6 cellular contexts compared by ENCODE assay signal in genomic region chr4:184616168-184616567, GRCh38. TPM values are rescaled to one million over a fixed set of nuclear protein-coding genes. Genes with fewer than 3 reads are reported as not detected.
DNase-seq lines count a peak whose midpoint lies in the region; ATAC-seq, FAIRE-seq and TF ChIP-seq lines count a peak whose summit lies in the region.
"Not testable (repeated sequence)": the region's sequence is repeated elsewhere in the genome, so short reads cannot be mapped to it uniquely, and the experiment has no call there.

No MANE protein-coding gene starts in this region.

- peak overlapping the region; percentile 67; the same call in 1 of the 2 replicates for H3K4me2 ChIP-seq in GM23338
- H3K4me2 ChIP-seq in OCI-LY1 (ENCODE audit: low read length); K562 (ENCODE audit: insufficient read depth, low read length): not testable (repeated sequence)

- H3K36me3 Mint-ChIP-seq in GM23338 (ENCODE audit: low read depth) (peaks cover 65% of the 10 kb centered on the region), WTC11 (peaks cover 42% of the 10 kb centered on the region)

- not testable (repeated sequence) for H2AFZ ChIP-seq in GM23338; K562 (ENCODE audit: low read depth, low read length)
- peak overlapping the region; percentile 31; the same call in 1 of the 2 replicates for H2AFZ ChIP-seq in OCI-LY1 (ENCODE audit: low read length)

- H3K4me1 ChIP-seq in GM23338 (ENCODE audit: insufficient read depth) (peaks cover 26% of the 10 kb centered on the region), HUES64 (ENCODE audit: insufficient read depth, low read length) (peaks cover 16% of the 10 kb centered on the region), OCI-LY1 (ENCODE audit: insufficient read depth, low read length, severe bottlenecking) (peaks cover 28% of the 10 kb centered on the region), iPS-20b (ENCODE audit: insufficient read depth, low read length) (peaks cover 15% of the 10 kb centered on the region; the same call in 1 of the 2 replicates)
- not testable (repeated sequence) for H3K4me1 ChIP-seq in K562 (replicated peaks in 1 of 2; ENCODE audit: control insufficient read depth in 2 of 2, insufficient read depth in 2 of 2, low read length in 2 of 2)

- in situ Hi-C loops in K562 (cut with MboI) = not testable (repeated sequence)

- H3K36me3 ChIP-seq in GM23338 (ENCODE audit: insufficient read depth) = peaks cover 12% of the 10 kb centered on the region; the same call in 1 of the 2 replicates
- not testable (repeated sequence) for H3K36me3 ChIP-seq in HUES64 (ENCODE audit: insufficient read depth, low read length); OCI-LY1 (ENCODE audit: insufficient read depth, low read length); K562 (ENCODE audit: control insufficient read depth, insufficient read depth, low read length); iPS-20b (ENCODE audit: insufficient read depth, low read depth, low read length)

- WGBS in HUES64 = 79% methylated on average over 1 of the region's 2 CpGs
- WGBS in K562 (ENCODE audit: insufficient coverage, low coverage, missing lambda C conversion rate) = 4% methylated on average over 2 of the region's 2 CpGs

- H4K20me1 ChIP-seq in GM23338 (replicated peaks; ENCODE audit: insufficient read depth); OCI-LY1 (ENCODE audit: insufficient read depth, low read length); K562 (replicated peaks; ENCODE audit: control insufficient read depth, insufficient read depth, low read length): not testable (repeated sequence)

- DNase-seq in GM23338 (ENCODE audit: low spot score); WTC11 (ENCODE audit: low spot score); K562 (ENCODE audit: extremely low read depth in 1 of 4, low spot score in 3 of 4): not testable (repeated sequence)

- intact Hi-C loops in K562 (cut with micrococcal nuclease) = not testable (repeated sequence)

- ATAC-seq in GM23338, WTC11, K562: not testable (repeated sequence)

- FAIRE-seq in K562 (lab: Jason Lieb, UNC) = not testable (repeated sequence)

- H3K9me1 ChIP-seq in K562 (ENCODE audit: control insufficient read depth, insufficient read depth, low read length) = not testable (repeated sequence)

- not testable (repeated sequence) for H3K4me3 ChIP-seq in GM23338; HUES64 (ENCODE audit: low read length); OCI-LY1 (ENCODE audit: low read depth, low read length, poor library complexity, severe bottlenecking); K562
- H3K4me3 ChIP-seq in iPS-20b (ENCODE audit: low read length) = peak overlapping the region; percentile 54; the same call in 1 of the 2 replicates

- POLR2A ChIA-PET in WTC11 (lab: Charles Lee) = interaction anchor here (1.0 kb wide), 1 partner anchor 33 kb away, joined by 3 read pairs; the partner anchor contains the start of genes CASP3 and PRIMPOL
- POLR2A ChIA-PET in K562 (lab: Yijun Ruan, JAX) = not testable (repeated sequence)

- H3K9me2 ChIP-seq in GM23338 (ENCODE audit: insufficient read depth); OCI-LY1 (ENCODE audit: low read depth, low read length): not testable (repeated sequence)

- H3K9me3 ChIP-seq in HUES64 (ENCODE audit: insufficient read depth, low read depth, low read length) = peaks cover 21% of the 10 kb centered on the region
- not testable (repeated sequence) for H3K9me3 ChIP-seq in OCI-LY1 (ENCODE audit: low read length)
- H3K9me3 ChIP-seq in K562 (replicated peaks; ENCODE audit: control insufficient read depth, insufficient read depth, low read depth, low read length) = peaks cover 12% of the 10 kb centered on the region
- peaks cover 18% of the 10 kb centered on the region for H3K9me3 ChIP-seq in iPS-20b (ENCODE audit: insufficient read depth, low read depth, low read length)

- H3K4me1 Mint-ChIP-seq in GM23338 (peaks cover 20% of the 10 kb centered on the region), WTC11 (peaks cover 40% of the 10 kb centered on the region)

- not testable (repeated sequence) for H3K4me3 Mint-ChIP-seq in GM23338, WTC11

- H3K27ac Mint-ChIP-seq in GM23338 = not testable (repeated sequence)
- H3K27ac Mint-ChIP-seq in WTC11 = peak overlapping the region; percentile 87; the same call in 1 of the 2 replicates

- H3K27me3 ChIP-seq in GM23338 (ENCODE audit: insufficient read depth); HUES64 (ENCODE audit: insufficient read depth, low read length); OCI-LY1 (ENCODE audit: insufficient read depth, low read length); K562 (ENCODE audit: control insufficient read depth in 2 of 2, insufficient read depth in 2 of 2, low read length in 2 of 2); iPS-20b (ENCODE audit: insufficient read depth, low read length): not testable (repeated sequence)

- CTCF ChIA-PET in WTC11 (lab: Charles Lee); K562 (lab: Yijun Ruan, JAX; ENCODE audit: low intra/inter-chr PET ratio): not testable (repeated sequence)

- H3K79me2 ChIP-seq in GM23338 (replicated peaks; ENCODE audit: insufficient read depth); OCI-LY1 (ENCODE audit: insufficient read depth, low read length); K562 (ENCODE audit: control insufficient read depth, insufficient read depth, low read length): not testable (repeated sequence)

- not testable (repeated sequence) for H3F3A ChIP-seq in GM23338 (replicated peaks; ENCODE audit: low read depth); OCI-LY1 (ENCODE audit: insufficient read depth, low read length)

- H3K9me3 Mint-ChIP-seq in GM23338 (peaks cover 70% of the 10 kb centered on the region), WTC11 (peaks cover 50% of the 10 kb centered on the region)

- TF ChIP-seq RAD21 in K562 (CRISPR knock-in tag; conservative IDR thresholded peaks at IDR 0.05 in 1 of 2, IDR thresholded peaks at IDR 0.05 in 1 of 2) = not testable (repeated sequence)

- TF ChIP-seq CTCF in GM23338 (conservative IDR thresholded peaks at IDR 0.05; ENCODE audit: low read depth in 2 of 2); OCI-LY1 (IDR thresholded peaks at IDR 0.05; ENCODE audit: low read length); WTC11 (IDR thresholded peaks at IDR 0.05); K562 (IDR thresholded peaks at IDR 0.05 in 2 of 3, conservative IDR thresholded peaks at IDR 0.05 in 1 of 3; ENCODE audit: insufficient read depth in 2 of 3, low read depth in 1 of 3, low read length in 3 of 3): not testable (repeated sequence)

- H3K27me3 Mint-ChIP-seq in GM23338 (ENCODE audit: insufficient read depth, low read depth, poor library complexity); WTC11 (ENCODE audit: low read depth): not testable (repeated sequence)

- H3K27ac ChIP-seq in GM23338 (ENCODE audit: low read depth) (peak overlapping the region; percentile 92), HUES64 (ENCODE audit: low read depth, low read length) (peak overlapping the region; percentile 94; the same call in 1 of the 2 replicates), OCI-LY1 (ENCODE audit: low read depth, low read length, poor library complexity, severe bottlenecking) (peak overlapping the region; percentile 82), iPS-20b (ENCODE audit: low read length) (peak overlapping the region; percentile 62)
- H3K27ac ChIP-seq in K562 (ENCODE audit: extremely low read depth, low read depth, low read length) = not testable (repeated sequence)

- not testable (repeated sequence) for H3K9ac ChIP-seq in HUES64 (ENCODE audit: low read depth, low read length); K562 (ENCODE audit: insufficient read depth in 1 of 2, low read depth in 2 of 2, low read length in 2 of 2); iPS-20b (ENCODE audit: low read depth, low read length)
- H3K9ac ChIP-seq in OCI-LY1 (ENCODE audit: low read length) = peak overlapping the region; percentile 7; the same call in 1 of the 2 replicates

- not testable (repeated sequence) for TF ChIP-seq POLR2A in K562 (conservative IDR thresholded peaks at IDR 0.05)

- not testable (repeated sequence) for TF ChIP-seq EP300 in K562 (IDR thresholded peaks at IDR 0.05; ENCODE audit: low read length)

- not testable (repeated sequence) for BruUV-seq in K562 (replicated peaks; lab: Mats Ljungman, UMichigan)

RNA-seq across cellular contexts. Expression of gene CASP3, which starts 33.1 kb away (rescaled TPM):
- total RNA-seq in GM23338 (2014; rRNA removed; shearing (Covaris generic)) = 84.4 and 115 TPM in 2 replicates
- polyA plus RNA-seq in GM23338 (2016; fragmentation: Nextera tagmentation; extraction: Ambion mirVana) = 47.3 and 50.5 TPM in 2 replicates
- 72.4 TPM for polyA plus RNA-seq in HUES64 (2013, experiment 1 of 2)
- polyA plus RNA-seq in HUES64 (2013, experiment 2 of 2) = 65.6 TPM
- total RNA-seq in WTC11 (2021) = 54.2 to 78.9 TPM (median 63.2 TPM) in 3 replicates
- 3.0 and 10.7 TPM in 2 replicates for total RNA-seq in K562 (2011; cell fraction: chromatin; rRNA removed; ENCODE audit: low replicate concordance)
- total RNA-seq in K562 (2011; cell fraction: nucleolus; rRNA removed) = 3.0 and 3.9 TPM in 2 replicates
- total RNA-seq in K562 (2011; cell fraction: nucleoplasm; rRNA removed) = 5.9 and 10.9 TPM in 2 replicates
- 22.0 and 24.9 TPM in 2 replicates for total RNA-seq in K562 (2014; rRNA removed)
- total RNA-seq in K562 (2014; rRNA removed; fragmentation: Illumina TruSeq; extraction: Trizol) = 38.3 and 41.2 TPM in 2 replicates
- total RNA-seq in K562 (2015; rRNA removed; fragmentation: Illumina TruSeq; extraction: Trizol) = 37.9 and 40.1 TPM in 2 replicates
- 26.4 and 28.7 TPM in 2 replicates for total RNA-seq in K562 (2021)
- 32.8 and 38.6 TPM in 2 replicates for polyA plus RNA-seq in K562 (2011; rRNA removed)
- 6.6 and 15.4 TPM in 2 replicates for polyA plus RNA-seq in K562 (2011; cell fraction: cytosol; rRNA removed)
- 7.5 and 12.3 TPM in 2 replicates for polyA plus RNA-seq in K562 (2011; cell fraction: nucleus; rRNA removed)
- 25.0 and 26.4 TPM in 2 replicates for polyA plus RNA-seq in K562 (2012)
- 31.4 and 31.8 TPM in 2 replicates for polyA plus RNA-seq in K562 (2014; fragmentation: Illumina TruSeq; extraction: Trizol)
- 10 to 100 TPM; 17.6 to 39.3 TPM for polyA plus RNA-seq in K562 (2014; fragmentation: Nextera tagmentation; extraction: Ambion mirVana)
- polyA plus RNA-seq in K562 (2014; rRNA removed) = 29.9 and 30.3 TPM in 2 replicates
- polyA minus RNA-seq in K562 (2011; rRNA and poly(A)+ RNA removed) = 21.6 and 22.6 TPM in 2 replicates
- 8.4 and 10.9 TPM in 2 replicates for polyA minus RNA-seq in K562 (2011; cell fraction: cytosol; rRNA and poly(A)+ RNA removed)
- 2.6 and 6.4 TPM in 2 replicates for polyA minus RNA-seq in K562 (2011; cell fraction: nucleus; rRNA and poly(A)+ RNA removed)

RNA-seq across cellular contexts. Expression of gene PRIMPOL, which starts 33.4 kb away (rescaled TPM):
- total RNA-seq in GM23338 (2014; rRNA removed; shearing (Covaris generic)) = 3.5 and 10.1 TPM in 2 replicates
- 8.5 and 9.6 TPM in 2 replicates for polyA plus RNA-seq in GM23338 (2016; fragmentation: Nextera tagmentation; extraction: Ambion mirVana)
- polyA plus RNA-seq in HUES64 (2013, experiment 1 of 2) = 6.8 TPM
- polyA plus RNA-seq in HUES64 (2013, experiment 2 of 2) = 10.7 TPM
- total RNA-seq in WTC11 (2021) = 8.3 to 13.4 TPM (median 9.6 TPM) in 3 replicates
- total RNA-seq in K562 (2011; cell fraction: chromatin; rRNA removed; ENCODE audit: low replicate concordance) = 17.5 and 57.3 TPM in 2 replicates
- total RNA-seq in K562 (2011; cell fraction: nucleolus; rRNA removed) = 7.0 and 11.7 TPM in 2 replicates
- 14.9 and 18.1 TPM in 2 replicates for total RNA-seq in K562 (2011; cell fraction: nucleoplasm; rRNA removed)
- 11.3 and 16.8 TPM in 2 replicates for total RNA-seq in K562 (2014; rRNA removed)
- total RNA-seq in K562 (2014; rRNA removed; fragmentation: Illumina TruSeq; extraction: Trizol) = 22.5 and 25.4 TPM in 2 replicates
- 19.5 and 23.3 TPM in 2 replicates for total RNA-seq in K562 (2015; rRNA removed; fragmentation: Illumina TruSeq; extraction: Trizol)
- 14.3 and 14.9 TPM in 2 replicates for total RNA-seq in K562 (2021)
- 30.0 and 32.0 TPM in 2 replicates for polyA plus RNA-seq in K562 (2011; rRNA removed)
- 3.4 and 10.0 TPM in 2 replicates for polyA plus RNA-seq in K562 (2011; cell fraction: cytosol; rRNA removed)
- polyA plus RNA-seq in K562 (2011; cell fraction: nucleus; rRNA removed) = 8.5 and 20.0 TPM in 2 replicates
- 18.2 and 22.5 TPM in 2 replicates for polyA plus RNA-seq in K562 (2012)
- polyA plus RNA-seq in K562 (2014; fragmentation: Illumina TruSeq; extraction: Trizol) = 16.1 and 17.9 TPM in 2 replicates
- polyA plus RNA-seq in K562 (2014; fragmentation: Nextera tagmentation; extraction: Ambion mirVana) = 10 to 100 TPM; 11.0 to 14.2 TPM
- polyA plus RNA-seq in K562 (2014; rRNA removed) = 14.7 and 19.2 TPM in 2 replicates
- polyA minus RNA-seq in K562 (2011; rRNA and poly(A)+ RNA removed) = 11.3 and 11.9 TPM in 2 replicates
- polyA minus RNA-seq in K562 (2011; cell fraction: cytosol; rRNA and poly(A)+ RNA removed) = 4.1 and 4.6 TPM in 2 replicates
- polyA minus RNA-seq in K562 (2011; cell fraction: nucleus; rRNA and poly(A)+ RNA removed) = 4.6 and 9.6 TPM in 2 replicates
